Comparison of ENCODE assay signal across 8 cellular contexts in genomic region chr14:89973234-89973823, GRCh38. TPM values are rescaled to one million over a fixed set of nuclear protein-coding genes. Genes with fewer than 3 reads are reported as not detected.
DNase-seq lines count a peak whose midpoint lies in the region; ATAC-seq and TF ChIP-seq lines count a peak whose summit lies in the region.

No MANE protein-coding gene starts in this region.

- DNase-seq in HCT116 (ENCODE audit: low read depth, low spot score) (peak; percentile 35), NCI-H2081 (lab: John Stamatoyannopoulos, UW) (peak; percentile 60 to 63), UCSD-AML1 (lab: John Stamatoyannopoulos, UW; ENCODE audit: unreplicated experiment) (peak; percentile 26), cerebellum (ENCODE audit: low spot score) (peak; percentile 77), kidney tubule cell (ENCODE audit: low spot score) (peak; percentile 65), lower leg skin (ENCODE audit: low spot score in 2 of 2) (no peak)
- DNase-seq in stimulated activated CD4-positive, alpha-beta T cell treated with anti-CD3 and anti-CD28 coated beads, Interleukin-2, amount 100 ng/mL, for 48 hours, result peak; percentile 29 to 39

- H3K4me1 ChIP-seq in DOHH2 (ENCODE audit: control insufficient read depth, low read length) (no peaks in the 10 kb centered on the region), HCT116 (ENCODE audit: control insufficient read depth in 1 of 2, insufficient read depth in 2 of 2, low read length in 2 of 2) (no peaks in the 10 kb centered on the region)

- H3K36me3 ChIP-seq in DOHH2 (ENCODE audit: control insufficient read depth, low read length), result peaks cover 66% of the 10 kb centered on the region
- H3K36me3 ChIP-seq in HCT116 (ENCODE audit: control insufficient read depth in 1 of 2, insufficient read depth in 2 of 2, low read length in 2 of 2), result peaks cover 16 to 39% of the 10 kb centered on the region in 2 experiments

- no peaks in the 10 kb centered on the region for H3F3A ChIP-seq in DOHH2 (ENCODE audit: control insufficient read depth, insufficient read depth)

- no peaks in the 10 kb centered on the region for H3K9me3 ChIP-seq in DOHH2 (ENCODE audit: control insufficient read depth, insufficient read depth, low read length)
- no peaks in the 10 kb centered on the region for H3K9me3 ChIP-seq in HCT116 (ENCODE audit: control insufficient read depth in 1 of 2, insufficient read depth in 1 of 2, low read depth in 1 of 2, low read length in 2 of 2)

- TF ChIP-seq POLR2A in HCT116 (IDR thresholded peaks at IDR 0.05; ENCODE audit: borderline replicate concordance, extremely low read depth, insufficient read depth, insufficient read length) (no peak), lower leg skin (IDR thresholded peaks at IDR 0.05) (no peak)

- H2AFZ ChIP-seq in HCT116 (ENCODE audit: low read depth, low read length, poor library complexity, severe bottlenecking), result no peak overlapping the region

- POLR2A ChIA-PET in HCT116 (lab: Charles Lee), result no interaction called here

- ATAC-seq in HCT116, result peak; percentile 97

- no peak overlapping the region for H3K4me3 ChIP-seq in DOHH2 (ENCODE audit: low read length)
- H3K4me3 ChIP-seq in HCT116 (replicated peaks in 1 of 2; ENCODE audit: low read depth in 1 of 2, low read length in 2 of 2), result no peak overlapping the region
- H3K4me3 ChIP-seq in lower leg skin (ENCODE audit: low read depth, poor library complexity, severe bottlenecking), result no peak overlapping the region

- WGBS in lower leg skin, 2 donors, result 62 to 65% methylated on average over 7 of the region's 7 CpGs

- intact Hi-C loops in HCT116 (cut with micrococcal nuclease) (loop anchor here (1.0 kb wide), 2 partner anchors 87 to 262 kb away; no protein-coding TSS in a partner anchor), lower leg skin (cut with DNase I; ENCODE audit: low total_unique reads) (no loop called here)

- H4K20me1 ChIP-seq in DOHH2 (ENCODE audit: control insufficient read depth, insufficient read depth, low read depth, low read length), result no peaks in the 10 kb centered on the region
- no peaks in the 10 kb centered on the region; the same call in 1 of the 2 replicates for H4K20me1 ChIP-seq in HCT116 (ENCODE audit: insufficient read depth)

- H3K4me2 ChIP-seq in DOHH2 (ENCODE audit: low read length), result no peak overlapping the region
- H3K4me2 ChIP-seq in HCT116 (ENCODE audit: low read length), result no peak overlapping the region

- CTCF ChIA-PET in HCT116 (lab: Charles Lee), result interaction anchor here (0.6 to 3.5 kb wide), 17 partner anchors 9 to 932 kb away, joined by 3 to 33 read pairs (median 5); partner anchors contain the start of genes EFCAB11 and TDP1

- H3K9me2 ChIP-seq in DOHH2 (replicated peaks; ENCODE audit: control insufficient read depth, low read length), result no peaks in the 10 kb centered on the region
- H3K9me2 ChIP-seq in HCT116 (ENCODE audit: insufficient read depth), result no peaks in the 10 kb centered on the region

- no TSS peak for BruUV-seq in HCT116 (replicated peaks; lab: Mats Ljungman, UMichigan)

- no peak overlapping the region for H3K9ac ChIP-seq in HCT116 (ENCODE audit: low read length)

- RAD21 ChIA-PET in HCT116 (lab: Charles Lee; ENCODE audit: low non-redundant PET in 1 of 2, low total read pairs in 2 of 2, uncharacterized antibody in 2 of 2, unreplicated experiment in 2 of 2), result interaction anchor here (0.6 to 1.0 kb wide), 2 partner anchors 34 to 261 kb away, joined by 3 to 4 read pairs; no protein-coding TSS in a partner anchor

- TF ChIP-seq RAD21 in HCT116 (IDR thresholded peaks at IDR 0.05; ENCODE audit: low read depth), result peak; percentile 70

- TF ChIP-seq CTCF in DOHH2 (IDR thresholded peaks at IDR 0.05; ENCODE audit: low read depth, low read length, poor library complexity, severe bottlenecking) (peak; percentile 85), HCT116 (IDR thresholded peaks at IDR 0.05 in 2 of 3, conservative IDR thresholded peaks at IDR 0.05 in 1 of 3; ENCODE audit: borderline replicate concordance in 1 of 3, insufficient read depth in 1 of 3, low read depth in 2 of 3, low read length in 2 of 3) (peak; percentile 65 to 86 (median 80)), lower leg skin (IDR thresholded peaks at IDR 0.05) (no peak)

- H3K27ac ChIP-seq in DOHH2 (ENCODE audit: low read depth, low read length) (no peak overlapping the region), HCT116 (ENCODE audit: low read depth, low read length) (no peak overlapping the region)

- H3K27me3 ChIP-seq in DOHH2 (ENCODE audit: control insufficient read depth, low read length) (no peaks in the 10 kb centered on the region), HCT116 (ENCODE audit: insufficient read depth, low read length) (no peaks in the 10 kb centered on the region)

- H3K79me2 ChIP-seq in DOHH2 (ENCODE audit: control insufficient read depth, low read length), result no peaks in the 10 kb centered on the region
- H3K79me2 ChIP-seq in HCT116 (ENCODE audit: insufficient read depth, low read length), result no peaks in the 10 kb centered on the region

TF ChIP-seq in HCT116, 20 proteins besides CTCF, POLR2A, EP300 and RAD21:
- TF ChIP-seq SRF (IDR thresholded peaks at IDR 0.05; ENCODE audit: low read depth) (no peak), EZH2phosphoT487 (IDR thresholded peaks at IDR 0.05; ENCODE audit: borderline replicate concordance) (no peak), EZH2 (IDR thresholded peaks at IDR 0.05) (no peak), EGR1 (IDR thresholded peaks at IDR 0.05; ENCODE audit: low read depth) (no peak), ATF3 (IDR thresholded peaks at IDR 0.05) (no peak), FOSL1 (IDR thresholded peaks at IDR 0.05; ENCODE audit: low read depth) (no peak), JUND (IDR thresholded peaks at IDR 0.05) (no peak), SP1 (IDR thresholded peaks at IDR 0.05; ENCODE audit: low read depth) (no peak), ZNF274 (IDR thresholded peaks at IDR 0.05; ENCODE audit: low read depth, low read length) (no peak)
TF ChIP-seq in HCT116: peak in this region for 0.

RNA-seq across cellular contexts. Expression of gene TDP1, which starts 17.6 kb away (rescaled TPM):
- 37.1 TPM for total RNA-seq in HCT116 (2021; ENCODE audit: unreplicated experiment)
- 19.1 and 25.1 TPM in 2 replicates for polyA plus RNA-seq in HCT116 (2012)
- total RNA-seq in cerebellum, result 30.3 TPM
- 10 to 100 TPM; 11.1 to 21.6 (median 12.2) TPM for total RNA-seq in lower leg skin

RNA-seq across cellular contexts. Expression of gene EFCAB11, which starts 18.8 kb away (rescaled TPM):
- total RNA-seq in HCT116 (2021; ENCODE audit: unreplicated experiment) (18.1 TPM), cerebellum (10.0 TPM), lower leg skin (1 to 10 TPM; 2.6 to 9.6 (median 4.7) TPM)
- 9.6 and 14.6 TPM in 2 replicates for polyA plus RNA-seq in HCT116 (2012)

Comparison
In these comparisons a context has a peak if more than half of its experiments do, and no peak if none do; other contexts are left out.
1. CTCF ChIP-seq: peak in DOHH2 (single experiment) and HCT116 (3 of 3); none in lower leg skin (0 of 3).
2. DNase-seq: peak in HCT116 (single experiment), NCI-H2081 (2 of 2), UCSD-AML1 (single experiment), cerebellum (single experiment), kidney tubule cell (single experiment) and stimulated activated CD4-positive, alpha-beta T cell treated with anti-CD3 and anti-CD28 coated beads, Interleukin-2, amount 100 ng/mL, for 48 hours (2 of 2); none in lower leg skin (0 of 2).